ENCODE assay signal across 9 cellular contexts in genomic region chr5:169695919-169696490, GRCh38. TPM values are rescaled to one million over a fixed set of nuclear protein-coding genes. Genes with fewer than 3 reads are reported as not detected.
DNase-seq lines count a peak whose midpoint lies in the region; ATAC-seq and TF ChIP-seq lines count a peak whose summit lies in the region.
"Had no signal": no experiment of that assay in that cellular context is flagged by ENCODE, and none has a peak within 500 bp of the region (broad histone marks: within the 10 kb centered on the region; RNA-seq: fewer than 3 reads in every experiment).

No MANE protein-coding gene starts in this region.

- CTCF ChIA-PET in OCI-LY7 (lab: Charles Lee; ENCODE audit: unreplicated experiment), result no interaction called here

- POLR2A ChIA-PET in OCI-LY7 (lab: Charles Lee), result interaction anchor here (1.2 kb wide), 1 partner anchor 11 kb away, joined by 3 read pairs; no protein-coding TSS in a partner anchor

- no peaks in the 10 kb centered on the region for H3K9me2 ChIP-seq in OCI-LY7 (ENCODE audit: insufficient read depth, low read length)

- no TSS peak for BruUV-seq in OCI-LY7 (replicated peaks; lab: Mats Ljungman, UMichigan)

- DNase-seq in Caki2 (ENCODE audit: low read depth) (peak; percentile 99), LoVo (ENCODE audit: low spot score) (peak; percentile 5), cardiac fibroblast (ENCODE audit: low read depth in 2 of 2) (peak; percentile 93 to 99), myocyte (ENCODE audit: low read depth) (peak; percentile 61), OCI-LY7 (ENCODE audit: low spot score) (no peak)
- DNase-seq in activated CD4-positive, alpha-beta T cell treated with anti-CD3 and anti-CD28 coated beads, Interleukin-2, amount 50 U/mL, for 4 hours, result no peak

- peaks cover 95% of the 10 kb centered on the region for H3K36me3 ChIP-seq in OCI-LY7 (ENCODE audit: insufficient read depth, low read length)

- no peaks in the 10 kb centered on the region for H3K79me2 ChIP-seq in OCI-LY7 (ENCODE audit: insufficient read depth, low read depth, low read length)

- H3K4me2 ChIP-seq in OCI-LY7 (ENCODE audit: low read length), result no peak overlapping the region

- H2AFZ ChIP-seq in OCI-LY7 (ENCODE audit: low read length), result no peak overlapping the region

- no peak for ATAC-seq in GM19328 (IDR thresholded peaks at IDR 0.05; ENCODE audit: unreplicated experiment)
- ATAC-seq in HG03196 (IDR thresholded peaks at IDR 0.05; ENCODE audit: unreplicated experiment), result no peak

- intact Hi-C loops in OCI-LY7 (cut with micrococcal nuclease; ENCODE audit: unreplicated experiment), result no loop called here

- H4K20me1 ChIP-seq in OCI-LY7 (ENCODE audit: insufficient read depth, low read length), result no peaks in the 10 kb centered on the region

- H3K9me3 ChIP-seq in OCI-LY7 (ENCODE audit: low read length), result no peaks in the 10 kb centered on the region

- TF ChIP-seq CTCF in cardiac fibroblast (IDR thresholded peaks at IDR 0.05; ENCODE audit: low read depth, low read length) (no peak), OCI-LY7 (conservative IDR thresholded peaks at IDR 0.05; ENCODE audit: low read length) (no peak)

- no peaks in the 10 kb centered on the region for H3K4me1 ChIP-seq in OCI-LY7 (ENCODE audit: insufficient read depth, low read length, poor library complexity, severe bottlenecking)

- H3K4me3 ChIP-seq in cardiac fibroblast (replicated peaks in 1 of 2; ENCODE audit: low read depth in 2 of 2, low read length in 2 of 2) (no peak overlapping the region), OCI-LY7 (ENCODE audit: low read depth, low read length, poor library complexity, severe bottlenecking) (no peak overlapping the region)

- in situ Hi-C loops in Caki2 (cut with HindIII; ENCODE audit: low pct_unique_long_range_greater_than_20kb, low sequenced_read_pairs), result loop anchor here (5.0 kb wide), 1 partner anchor 286 kb away; the partner anchor contains the start of gene INSYN2B

- no peak overlapping the region for H3K27ac ChIP-seq in OCI-LY7 (ENCODE audit: low read depth, low read length, poor library complexity, severe bottlenecking)

RNA-seq across cellular contexts. Expression of gene DOCK2, which starts 58.9 kb away (rescaled TPM):
- total RNA-seq in Caki2 (2014; rRNA removed; shearing (Covaris generic); ENCODE audit: low replicate concordance), result 12.5 and 40.4 TPM in 2 replicates
- 0.08 TPM in 1 of 2 replicates, not detected in the other for total RNA-seq in myocyte
- polyA plus RNA-seq in myocyte (2012), result 0.55 TPM
- total RNA-seq in OCI-LY7 (2014; rRNA removed; shearing (Covaris generic)), result 159 and 161 TPM in 2 replicates
- 196 and 205 TPM in 2 replicates for total RNA-seq in OCI-LY7 (2022)
- total RNA-seq: SK-MEL-5 had no signal

Comparison
In these comparisons a context has a peak if more than half of its experiments do, and no peak if none do; other contexts are left out.
1. DNase-seq: peak in Caki2 (single experiment), LoVo (single experiment), cardiac fibroblast (2 of 2) and myocyte (single experiment); none in OCI-LY7 (single experiment) and activated CD4-positive, alpha-beta T cell treated with anti-CD3 and anti-CD28 coated beads, Interleukin-2, amount 50 U/mL, for 4 hours (0 of 2).
2. RNA of gene DOCK2, which starts 58.9 kb away (total RNA-seq): 159 to 205 TPM in OCI-LY7 and 12.5 to 40.4 TPM in Caki2; 0.08 TPM in myocyte; every median in the first group is over 10 times any median in the second.